ENCODE assay signal across 16 cellular contexts in genomic region chr14:90511795-90512331, GRCh38.
A peak's percentile ranks its signal among the peaks of the same experiment; 100 is the strongest.
DNase-seq lines count a peak whose midpoint lies in the region; ATAC-seq and TF ChIP-seq lines count a peak whose summit lies in the region.
"Had no signal": no experiment of that assay in that cellular context is flagged by ENCODE, and none has a peak within 500 bp of the region (broad histone marks: within the 10 kb centered on the region; RNA-seq: fewer than 3 reads in every experiment).

No MANE protein-coding gene starts in this region.

- H3K4me2 ChIP-seq in parathyroid adenoma (ENCODE audit: low read length): no peak overlapping the region

- no peaks in the 10 kb centered on the region for H3K79me2 ChIP-seq in parathyroid adenoma

- no peak for ATAC-seq in GM21737 (IDR thresholded peaks at IDR 0.05; ENCODE audit: unreplicated experiment)
- ATAC-seq in HG02884 (IDR thresholded peaks at IDR 0.05; ENCODE audit: unreplicated experiment): no peak

- H3K27ac ChIP-seq in C4-2B: peak overlapping the region; percentile 68
- H3K27ac ChIP-seq in caudate nucleus (ENCODE audit: low read depth, low read length): peak overlapping the region; percentile 100
- peak overlapping the region; percentile 73 for H3K27ac ChIP-seq in parathyroid adenoma
- H3K27ac ChIP-seq in effector memory CD4-positive, alpha-beta T cell (ENCODE audit: insufficient read depth, low read length, poor library complexity, severe bottlenecking): no peak overlapping the region
- H3K27ac ChIP-seq: HL-60, thoracic aorta had no signal

- no peaks in the 10 kb centered on the region for H3K36me3 ChIP-seq in parathyroid adenoma (ENCODE audit: control insufficient read depth, insufficient read depth, low read length)
- H3K36me3 ChIP-seq in effector memory CD4-positive, alpha-beta T cell (ENCODE audit: control insufficient read depth, insufficient read depth, low read length): no peaks in the 10 kb centered on the region
- H3K36me3 ChIP-seq: thoracic aorta had no signal

- peak overlapping the region; percentile 76 for H2AFZ ChIP-seq in parathyroid adenoma

- no peaks in the 10 kb centered on the region for H3K9me3 ChIP-seq in parathyroid adenoma (ENCODE audit: control insufficient read depth, low read length)
- H3K9me3 ChIP-seq in effector memory CD4-positive, alpha-beta T cell (ENCODE audit: control insufficient read depth, low read length): no peaks in the 10 kb centered on the region
- H3K9me3 ChIP-seq: thoracic aorta had no signal

- no peaks in the 10 kb centered on the region for H3K27me3 ChIP-seq in parathyroid adenoma (ENCODE audit: control insufficient read depth, insufficient read depth, low read length)
- peaks cover 5% of the 10 kb centered on the region for H3K27me3 ChIP-seq in effector memory CD4-positive, alpha-beta T cell (replicated peaks; ENCODE audit: control insufficient read depth, insufficient read depth, low read length, poor library complexity, severe bottlenecking)

- H3K4me3 ChIP-seq in parathyroid adenoma (ENCODE audit: low read depth, low read length): no peak overlapping the region
- H3K4me3 ChIP-seq in effector memory CD4-positive, alpha-beta T cell (ENCODE audit: insufficient read depth, low read depth, low read length, poor library complexity, severe bottlenecking): no peak overlapping the region
- H3K4me3 ChIP-seq: thoracic aorta had no signal

- H3K9ac ChIP-seq in parathyroid adenoma: no peak overlapping the region

- TF ChIP-seq CTCF in C4-2B (conservative IDR thresholded peaks at IDR 0.05): no peak
- TF ChIP-seq CTCF in parathyroid adenoma (IDR thresholded peaks at IDR 0.05): no peak

- H3K4me1 ChIP-seq in parathyroid adenoma: peaks cover 64% of the 10 kb centered on the region
- H3K4me1 ChIP-seq in effector memory CD4-positive, alpha-beta T cell (ENCODE audit: control insufficient read depth, insufficient read depth, low read length, poor library complexity, severe bottlenecking): no peaks in the 10 kb centered on the region

- DNase-seq in NCI-H1694 (lab: John Stamatoyannopoulos, UW) (peak; percentile 85), caudate nucleus (lab: John Stamatoyannopoulos, UW) (peak in 2 of 61 donors; percentile 33 to 46), NCI-H187 (lab: John Stamatoyannopoulos, UW) (no peak)
- no peak for DNase-seq in effector memory CD4-positive, alpha-beta T cell
- DNase-seq: activated B cell treated with CpG ODN at 0.5 μM for 24 hours; activated naive CD4-positive, alpha-beta T cell treated with Interleukin-2 at 50 U/mL for 16 hours; effector CD8-positive, alpha-beta T cell; foreskin melanocyte; Karpas-422; NCI-H2107 had no signal
